In genomic region chr15:66374179-66374578, GRCh38 we compare ENCODE assay signal across 1 cellular context.
TF ChIP-seq lines count a peak whose summit lies in the region.

No MANE protein-coding gene starts in this region.

TF ChIP-seq in HepG2, 621 proteins besides CTCF, POLR2A, EP300 and RAD21 (continued from another document):
- TF ChIP-seq IRF2 (CRISPR knock-in tag; IDR thresholded peaks at IDR 0.05) (no peak), ZNF629 (CRISPR knock-in tag; conservative IDR thresholded peaks at IDR 0.05) (no peak), PCBP1 (IDR thresholded peaks at IDR 0.05; ENCODE audit: borderline replicate concordance, low read depth, low read length) (no peak)
TF ChIP-seq in HepG2: peak in this region for 1.
